Comparison of ENCODE assay signal across 19 cellular contexts in the genomic region with DNA sequence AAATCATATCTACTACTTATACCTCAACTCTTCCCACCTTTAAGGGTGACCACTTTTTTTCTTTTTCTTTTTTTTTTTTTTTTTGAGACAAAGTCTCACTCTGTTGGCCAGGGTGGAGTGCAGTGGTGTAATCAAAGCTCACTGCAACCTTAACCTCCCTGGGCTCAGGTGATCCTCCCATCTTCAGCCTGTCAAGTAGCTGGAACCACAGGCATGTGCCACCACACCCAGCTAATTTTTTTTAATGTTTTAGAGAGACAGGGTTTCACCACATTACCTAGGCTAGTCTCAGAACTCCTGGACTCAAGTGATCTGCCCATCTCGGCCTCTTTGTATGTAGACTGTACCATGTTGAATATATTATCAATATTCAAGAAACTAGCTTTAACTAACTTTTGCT. TPM values are rescaled to one million over a fixed set of nuclear protein-coding genes. Genes with fewer than 3 reads are reported as not detected.
DNase-seq lines count a peak whose midpoint lies in the region; ATAC-seq and TF ChIP-seq lines count a peak whose summit lies in the region.
"Had no signal": no experiment of that assay in that cellular context is flagged by ENCODE, and none has a peak within 500 bp of the region (broad histone marks: within the 10 kb centered on the region; RNA-seq: fewer than 3 reads in every experiment).

No MANE protein-coding gene starts in this region.

- H3K27ac ChIP-seq in SK-N-MC (peak overlapping the region; percentile 60; the same call in 1 of the 2 replicates), mammary epithelial cell (ENCODE audit: insufficient read depth, low read depth, low read length) (no peak overlapping the region)
- H3K27ac ChIP-seq: C4-2B, HL-60 had no signal

- H3K4me1 ChIP-seq in mammary epithelial cell (ENCODE audit: insufficient read depth, low read length) = no peaks in the 10 kb centered on the region
- H3K4me1 ChIP-seq: BE2C had no signal

- peaks cover 16% of the 10 kb centered on the region for H3K4me1 Mint-ChIP-seq in activated T-cell treated with anti-CD3 and anti-CD28 coated beads, Interleukin-2, amount 50 U/mL, for 72 hours (ENCODE audit: low read depth)
- peaks cover 4% of the 10 kb centered on the region for H3K4me1 Mint-ChIP-seq in nephron progenitor cell

- H3K4me2 ChIP-seq in mammary epithelial cell (ENCODE audit: insufficient read depth, low read depth, low read length) = no peak overlapping the region

- H3K9me3 Mint-ChIP-seq in activated T-cell treated with anti-CD3 and anti-CD28 coated beads, Interleukin-2, amount 50 U/mL, for 72 hours = no peaks in the 10 kb centered on the region
- no peaks in the 10 kb centered on the region for H3K9me3 Mint-ChIP-seq in nephron progenitor cell
- H3K9me3 Mint-ChIP-seq: CD4-positive, alpha-beta memory T cell; H9 had no signal

- CTCF ChIA-PET in mammary epithelial cell (lab: Charles Lee; ENCODE audit: low non-redundant PET) = interaction anchor here (0.7 kb wide), 2 partner anchors 25 to 211 kb away, joined by 3 to 16 read pairs; no protein-coding TSS in a partner anchor

- in situ Hi-C loops in mammary epithelial cell (cut with MboI; ENCODE audit: low sequenced_read_pairs in 2 of 2) = no loop called here

- H3K27me3 Mint-ChIP-seq in activated T-cell treated with anti-CD3 and anti-CD28 coated beads, Interleukin-2, amount 50 U/mL, for 72 hours (ENCODE audit: low read depth) = no peaks in the 10 kb centered on the region
- H3K27me3 Mint-ChIP-seq in nephron progenitor cell (ENCODE audit: low read depth, poor library complexity) = no peaks in the 10 kb centered on the region
- H3K27me3 Mint-ChIP-seq: CD4-positive, alpha-beta memory T cell had no signal

- no peak for DNase-seq in activated T-cell treated with anti-CD3 and anti-CD28 coated beads, Interleukin-2, amount 50 U/mL, for 72 hours
- DNase-seq in activated T-cell treated with anti-CD3 and anti-CD28 coated beads, Interleukin-2, amount 50 U/mL, for 1 hour = no peak
- DNase-seq in SK-N-MC (ENCODE audit: low read depth, low spot score) (no peak), mammary epithelial cell (peak; percentile 42), nephron progenitor cell (no peak), amygdala (lab: John Stamatoyannopoulos, UW) (no peak), NCI-H345 (lab: John Stamatoyannopoulos, UW) (no peak)
- DNase-seq: 8988T; ACHN; BE2C; CD4-positive, alpha-beta memory T cell; DMS153; DND-41; GDM1; GOT3; H9 had no signal

- peaks cover 58% of the 10 kb centered on the region for H3K36me3 ChIP-seq in SK-N-MC (ENCODE audit: insufficient read depth, low read length)
- peaks cover 7% of the 10 kb centered on the region for H3K36me3 ChIP-seq in mammary epithelial cell (ENCODE audit: insufficient read depth, low read length)
- H3K36me3 ChIP-seq: BE2C had no signal

- WGBS in mammary epithelial cell (ENCODE audit: low coverage, missing lambda C conversion rate) = 100% methylated on average over 1 of the region's 1 CpG

- dilution Hi-C loops in mammary epithelial cell (cut with HindIII; ENCODE audit: low sequenced_read_pairs) = no loop called here

- no peak for ATAC-seq in activated T-cell treated with anti-CD3 and anti-CD28 coated beads, Interleukin-2, amount 50 U/mL, for 72 hours (replicated peaks in 1 of 2)
- no peak for ATAC-seq in HG02970 (IDR thresholded peaks at IDR 0.05; ENCODE audit: low FRiP score, unreplicated experiment)

- peak overlapping the region; percentile 65 for H3K27ac Mint-ChIP-seq in activated T-cell treated with anti-CD3 and anti-CD28 coated beads, Interleukin-2, amount 50 U/mL, for 72 hours
- peak overlapping the region; percentile 60 for H3K27ac Mint-ChIP-seq in nephron progenitor cell
- H3K27ac Mint-ChIP-seq: H9 had no signal

- H3K27me3 ChIP-seq in mammary epithelial cell (ENCODE audit: insufficient read depth, low read length) = no peaks in the 10 kb centered on the region
- H3K27me3 ChIP-seq: BE2C had no signal

- TF ChIP-seq CTCF in mammary epithelial cell (conservative IDR thresholded peaks at IDR 0.05 in 1 of 2, IDR thresholded peaks at IDR 0.05 in 1 of 2; ENCODE audit: extremely low read depth in 1 of 2, insufficient read depth in 1 of 2, low read depth in 1 of 2, low read length in 2 of 2) = no peak
- no peak for TF ChIP-seq CTCF in nephron progenitor cell (IDR thresholded peaks at IDR 0.05)

- peaks cover 2% of the 10 kb centered on the region for H4K20me1 ChIP-seq in mammary epithelial cell (ENCODE audit: insufficient read depth, low read length)

- no peaks in the 10 kb centered on the region for H3K9me3 ChIP-seq in SK-N-MC (ENCODE audit: low read depth, low read length)
- H3K9me3 ChIP-seq in mammary epithelial cell (replicated peaks; ENCODE audit: insufficient read depth, low read length) = no peaks in the 10 kb centered on the region
- H3K9me3 ChIP-seq: BE2C had no signal

- BruUV-seq in mammary epithelial cell (replicated peaks; lab: Mats Ljungman, UMichigan) = no TSS peak

- H3K79me2 ChIP-seq in mammary epithelial cell (ENCODE audit: insufficient read depth, low read length) = peaks cover 29% of the 10 kb centered on the region

- peaks cover 3 to 16% of the 10 kb centered on the region in 2 donors for H3K36me3 Mint-ChIP-seq in activated T-cell treated with anti-CD3 and anti-CD28 coated beads, Interleukin-2, amount 50 U/mL, for 72 hours (ENCODE audit: insufficient read depth in 2 of 2)
- H3K36me3 Mint-ChIP-seq in nephron progenitor cell (ENCODE audit: low read depth) = peaks cover 20% of the 10 kb centered on the region

- no peak overlapping the region for H2AFZ ChIP-seq in mammary epithelial cell (ENCODE audit: low read depth, low read length)

- no peak overlapping the region for H3K4me3 Mint-ChIP-seq in activated T-cell treated with anti-CD3 and anti-CD28 coated beads, Interleukin-2, amount 50 U/mL, for 72 hours
- no peak overlapping the region for H3K4me3 Mint-ChIP-seq in nephron progenitor cell
- H3K4me3 Mint-ChIP-seq: CD4-positive, alpha-beta memory T cell; H9 had no signal

- H3K4me3 ChIP-seq in SK-N-MC = no peak overlapping the region
- H3K4me3 ChIP-seq in mammary epithelial cell (replicated peaks in 1 of 3; ENCODE audit: insufficient read depth in 1 of 3, low read depth in 2 of 3, low read length in 3 of 3) = no peak overlapping the region

- intact Hi-C loops in mammary epithelial cell (cut with micrococcal nuclease) = loop anchor here (2.0 kb wide), 1 partner anchor 40 kb away; a partner anchor contains a TSS

- H3K9ac ChIP-seq in SK-N-MC (ENCODE audit: insufficient read length) = no peak overlapping the region
- no peak overlapping the region for H3K9ac ChIP-seq in mammary epithelial cell (ENCODE audit: insufficient read depth, low read length)

RNA-seq across cellular contexts. Expression of a gene that starts 39.4 kb away (rescaled TPM):
- 100 to 1,000 TPM; 209 to 226 TPM for total RNA-seq in activated T-cell treated with anti-CD3 and anti-CD28 coated beads, Interleukin-2, amount 50 U/mL, for 72 hours
- total RNA-seq in mammary epithelial cell = 100 to 1,000 TPM in 1 of 2 donors, 10 to 100 TPM in 1; 61.7 to 154 TPM
- 68.0 TPM for polyA plus RNA-seq in mammary epithelial cell
- polyA minus RNA-seq in mammary epithelial cell = 290 TPM
